ENCODE assay signal across 22 cellular contexts in genomic region chr3:160473978-160474377, GRCh38. TPM values are rescaled to one million over a fixed set of nuclear protein-coding genes. Genes with fewer than 3 reads are reported as not detected.
DNase-seq lines count a peak whose midpoint lies in the region; ATAC-seq and TF ChIP-seq lines count a peak whose summit lies in the region.
"Had no signal": no experiment of that assay in that cellular context is flagged by ENCODE, and none has a peak within 500 bp of the region (broad histone marks: within the 10 kb centered on the region; RNA-seq: fewer than 3 reads in every experiment).

No MANE protein-coding gene starts in this region.

- no peak for TF ChIP-seq CTCF in AG04450 (IDR thresholded peaks at IDR 0.05; ENCODE audit: low read depth, low read length)
- TF ChIP-seq CTCF in foreskin keratinocyte (conservative IDR thresholded peaks at IDR 0.05): no peak
- no peak for TF ChIP-seq CTCF in osteocyte (IDR thresholded peaks at IDR 0.05)

- H3K4me1 ChIP-seq in foreskin keratinocyte: no peaks in the 10 kb centered on the region
- H3K4me1 ChIP-seq: esophagus squamous epithelium, Peyer's patch, vagina had no signal

- H3K27me3 ChIP-seq in AG04450 (ENCODE audit: control insufficient read depth, insufficient read depth, low read length): no peaks in the 10 kb centered on the region
- H3K27me3 ChIP-seq in foreskin keratinocyte: no peaks in the 10 kb centered on the region
- H3K27me3 ChIP-seq: Peyer's patch, vagina had no signal

- H3K27ac ChIP-seq in AG04450 (ENCODE audit: low read depth, low read length) (peak overlapping the region; percentile 69), foreskin keratinocyte (no peak overlapping the region)
- H3K27ac ChIP-seq: esophagus squamous epithelium, Peyer's patch, vagina had no signal

- ATAC-seq in foreskin keratinocyte (peak; percentile 77), HG03565 (IDR thresholded peaks at IDR 0.05; ENCODE audit: unreplicated experiment) (no peak)
- no peak for ATAC-seq in naive thymus-derived CD8-positive, alpha-beta T cell
- ATAC-seq: sciatic nerve had no signal

- peaks cover 26% of the 10 kb centered on the region for H3K4me1 Mint-ChIP-seq in osteocyte (ENCODE audit: unreplicated experiment)
- no peaks in the 10 kb centered on the region for H3K4me1 Mint-ChIP-seq in naive thymus-derived CD8-positive, alpha-beta T cell
- H3K4me1 Mint-ChIP-seq: activated naive CD8-positive, alpha-beta T cell treated with anti-CD3 and anti-CD28 coated beads, Interleukin-2, amount 10 ng/mL, durations not matched to agents 7 days and 5 days; H9 had no signal

- H3K9me3 ChIP-seq in AG04450 (ENCODE audit: control insufficient read depth, insufficient read depth, low read length): peaks cover 13% of the 10 kb centered on the region
- H3K9me3 ChIP-seq: vagina had no signal

- H3K9me3 Mint-ChIP-seq in osteocyte (ENCODE audit: unreplicated experiment): no peaks in the 10 kb centered on the region
- H3K9me3 Mint-ChIP-seq in naive thymus-derived CD8-positive, alpha-beta T cell: peaks cover 0 to 21% (median 14%) of the 10 kb centered on the region in 9 donors

- no peaks in the 10 kb centered on the region for H3K27me3 Mint-ChIP-seq in osteocyte (ENCODE audit: unreplicated experiment)
- H3K27me3 Mint-ChIP-seq in naive thymus-derived CD8-positive, alpha-beta T cell: peaks cover 0 to 20% (median 9%) of the 10 kb centered on the region in 5 donors

- DNase-seq in AG04450 (ENCODE audit: low read depth, low spot score): peak; percentile 88
- DNase-seq in HS-27A (ENCODE audit: low read depth): peak; percentile 75
- peak; percentile 52 for DNase-seq in astrocyte of the hippocampus (ENCODE audit: low read depth, low spot score)
- peak; percentile 64 to 89 for DNase-seq in foreskin keratinocyte
- DNase-seq in osteocyte (ENCODE audit: extremely low spot score, unreplicated experiment): no peak
- DNase-seq in naive thymus-derived CD8-positive, alpha-beta T cell: no peak
- DNase-seq in SW 1271 (lab: John Stamatoyannopoulos, UW): no peak
- DNase-seq: activated CD4-positive, CD25-positive, alpha-beta regulatory T cell; activated CD8-positive, alpha-beta memory T cell treated with anti-CD3 and anti-CD28 coated beads, Interleukin-2, amount 50 U/mL, for 48 hours; activated naive CD8-positive, alpha-beta T cell treated with anti-CD3 and anti-CD28 coated beads, Interleukin-2, amount 10 ng/mL, durations not matched to agents 7 days and 5 days; cortex of kidney; esophagus squamous epithelium; H9; Karpas-422; NCI-H187; NCI-H526 treated with DMSO at 0.1 percent for 48 hours; Peyer's patch; stimulated activated naive CD4-positive, alpha-beta T cell had no signal

- H3K4me3 Mint-ChIP-seq in osteocyte (ENCODE audit: unreplicated experiment): no peak overlapping the region
- H3K4me3 Mint-ChIP-seq in naive thymus-derived CD8-positive, alpha-beta T cell: no peak overlapping the region
- H3K4me3 Mint-ChIP-seq: activated naive CD8-positive, alpha-beta T cell treated with anti-CD3 and anti-CD28 coated beads, Interleukin-2, amount 10 ng/mL, durations not matched to agents 7 days and 5 days; H9; T-helper 1 cell treated with Interleukin-12 subunit alpha and Interleukin-12 subunit beta and Interleukin-4 antibody, amounts not matched to agents 30 μg/mL and 1 μg/mL, for 36 hours had no signal

- no peak overlapping the region for H3K4me3 ChIP-seq in AG04450 (ENCODE audit: low read depth, low read length)
- H3K4me3 ChIP-seq: esophagus squamous epithelium, Peyer's patch, vagina had no signal

- CTCF ChIA-PET in AG04450 (lab: Charles Lee): no interaction called here

- H3K36me3 Mint-ChIP-seq in osteocyte (ENCODE audit: unreplicated experiment): peaks cover 5% of the 10 kb centered on the region
- peaks cover 0 to 7% (median 5%) of the 10 kb centered on the region in 3 donors for H3K36me3 Mint-ChIP-seq in naive thymus-derived CD8-positive, alpha-beta T cell

- no peak overlapping the region for H3K27ac Mint-ChIP-seq in osteocyte (ENCODE audit: unreplicated experiment)
- H3K27ac Mint-ChIP-seq in naive thymus-derived CD8-positive, alpha-beta T cell: no peak overlapping the region
- H3K27ac Mint-ChIP-seq: activated naive CD8-positive, alpha-beta T cell treated with anti-CD3 and anti-CD28 coated beads, Interleukin-2, amount 10 ng/mL, durations not matched to agents 7 days and 5 days; H9; T-helper 1 cell treated with Interleukin-12 subunit alpha and Interleukin-12 subunit beta and Interleukin-4 antibody, amounts not matched to agents 30 μg/mL and 1 μg/mL, for 36 hours had no signal

- POLR2A ChIA-PET in AG04450 (lab: Yijun Ruan, JAX): interaction anchor here (2.6 kb wide), 1 partner anchor 24 kb away, joined by 14 read pairs; the partner anchor contains the start of gene TRIM59
- POLR2A ChIA-PET in naive thymus-derived CD8-positive, alpha-beta T cell (lab: Charles Lee): no interaction called here

RNA-seq across cellular contexts. Expression of gene TRIM59, which starts 24.4 kb away (rescaled TPM):
- polyA plus RNA-seq in AG04450 (2011; rRNA removed) (10.9 and 15.3 TPM in 2 replicates), foreskin keratinocyte (5.4 and 7.2 TPM in 2 replicates)
- polyA minus RNA-seq in AG04450 (2011; rRNA and poly(A)+ RNA removed): 14.6 and 22.7 TPM in 2 replicates
- total RNA-seq in foreskin keratinocyte (24.7 and 25.3 TPM in 2 replicates), osteocyte (36.0 and 40.3 TPM in 2 replicates)
- total RNA-seq in naive thymus-derived CD8-positive, alpha-beta T cell: 10 to 100 TPM; 14.0 to 14.2 TPM
- polyA plus RNA-seq in naive thymus-derived CD8-positive, alpha-beta T cell: 10 to 100 TPM; 12.4 to 17.4 (median 14.7) TPM

Comparison
In these comparisons a context has a peak if more than half of its experiments do, and no peak if none do; other contexts are left out.
1. DNase-seq: peak in AG04450 (single experiment), HS-27A (single experiment), astrocyte of the hippocampus (single experiment) and foreskin keratinocyte (2 of 2); none in osteocyte (single experiment), naive thymus-derived CD8-positive, alpha-beta T cell (0 of 10) and SW 1271 (0 of 2).